Comparison of ENCODE assay signal across 14 cellular contexts in the genomic region with DNA sequence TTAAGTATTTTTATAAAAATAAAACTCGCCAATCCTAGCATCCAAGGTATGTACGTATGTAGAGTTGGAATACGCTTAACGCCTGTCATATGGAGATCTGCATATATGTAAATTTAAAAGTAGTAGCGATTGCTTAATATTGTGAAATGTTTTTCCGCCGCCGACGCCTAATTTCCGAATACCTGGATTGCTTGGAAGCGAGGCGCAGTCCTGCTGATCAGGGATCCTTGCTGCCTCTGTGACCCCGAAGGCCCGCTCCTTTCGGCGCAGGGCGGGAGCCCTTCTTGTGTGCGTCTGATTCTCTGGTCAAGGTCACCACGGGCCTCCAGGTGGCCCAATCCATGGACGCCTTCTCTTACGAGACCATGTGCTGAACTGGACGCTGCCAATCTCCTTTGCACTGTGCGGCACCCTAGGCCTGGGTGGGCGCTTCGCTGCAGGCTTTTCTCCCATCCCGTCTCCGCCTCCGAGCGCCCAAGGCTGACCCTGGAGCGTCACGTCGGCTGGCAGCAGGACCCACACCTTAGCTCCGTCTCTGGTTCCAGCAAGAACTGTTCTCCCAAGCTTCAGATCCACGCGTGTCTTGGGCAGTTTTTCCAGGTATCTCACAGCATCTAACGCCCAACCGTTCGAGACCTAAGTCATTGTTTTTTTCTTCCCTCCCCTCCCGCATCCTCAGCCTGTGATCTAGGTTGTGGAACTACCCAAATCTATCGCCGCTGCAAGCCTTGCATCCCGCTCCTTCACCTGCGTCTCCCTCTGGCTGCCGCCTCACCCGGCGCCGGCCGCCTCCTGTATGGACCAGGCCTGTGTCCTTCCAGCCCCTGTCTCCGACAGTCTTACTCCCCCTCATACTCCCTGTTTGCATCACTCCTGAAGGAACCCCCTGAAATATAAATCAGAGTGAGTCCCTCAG. TPM values are rescaled to one million over a fixed set of nuclear protein-coding genes. Genes with fewer than 3 reads are reported as not detected.
DNase-seq lines count a peak whose midpoint lies in the region; TF ChIP-seq lines count a peak whose summit lies in the region.
"Had no signal": no experiment of that assay in that cellular context is flagged by ENCODE, and none has a peak within 500 bp of the region (broad histone marks: within the 10 kb centered on the region; RNA-seq: fewer than 3 reads in every experiment).

No MANE protein-coding gene starts in this region.

- peaks cover 0 to 13% (median 11%) of the 10 kb centered on the region in 5 donors for H3K9me3 Mint-ChIP-seq in CD8-positive, alpha-beta memory T cell
- H3K9me3 Mint-ChIP-seq in IgD-negative memory B cell (peaks cover 0 to 8% (median 0%) of the 10 kb centered on the region in 3 donors), brain (peaks cover 0 to 20% (median 0%) of the 10 kb centered on the region in 5 experiments), neural progenitor cell (peaks cover 16% of the 10 kb centered on the region)

- H3K9ac ChIP-seq in neural progenitor cell: no peak overlapping the region

- H3K9me3 ChIP-seq in CD8-positive, alpha-beta memory T cell (ENCODE audit: low read length): no peaks in the 10 kb centered on the region
- no peaks in the 10 kb centered on the region for H3K9me3 ChIP-seq in neural progenitor cell (ENCODE audit: low read depth)
- H3K9me3 ChIP-seq: breast epithelium had no signal

- H3K36me3 ChIP-seq in CD8-positive, alpha-beta memory T cell (ENCODE audit: insufficient read depth, low read length): no peaks in the 10 kb centered on the region
- no peaks in the 10 kb centered on the region for H3K36me3 ChIP-seq in neural progenitor cell
- H3K36me3 ChIP-seq: breast epithelium had no signal

- H3K4me3 ChIP-seq in CD8-positive, alpha-beta memory T cell (ENCODE audit: low read length): no peak overlapping the region
- no peak overlapping the region for H3K4me3 ChIP-seq in neural progenitor cell

- H3F3A ChIP-seq in neural progenitor cell (ENCODE audit: low read depth): peaks cover 77% of the 10 kb centered on the region

- H3K36me3 Mint-ChIP-seq in CD8-positive, alpha-beta memory T cell: peaks cover 0 to 35% (median 0%) of the 10 kb centered on the region in 3 donors
- H3K36me3 Mint-ChIP-seq in IgD-negative memory B cell: peaks cover 1% of the 10 kb centered on the region
- H3K36me3 Mint-ChIP-seq in brain: no peaks in the 10 kb centered on the region
- peaks cover 9% of the 10 kb centered on the region for H3K36me3 Mint-ChIP-seq in neural progenitor cell

- peak overlapping the region in 5 of 8 donors; percentile 17 to 100 (median 78) for H3K27ac Mint-ChIP-seq in CD8-positive, alpha-beta memory T cell
- H3K27ac Mint-ChIP-seq in IgD-negative memory B cell (peak overlapping the region; percentile 16 to 100 (median 92)), brain (peak overlapping the region in 2 of 5 experiments; percentile 43 to 77), neural progenitor cell (peak overlapping the region; percentile 79)

- H2AFZ ChIP-seq in neural progenitor cell (replicated peaks): no peak overlapping the region

- no peak overlapping the region for H3K27ac ChIP-seq in CD8-positive, alpha-beta memory T cell (ENCODE audit: low read depth, low read length)
- H3K27ac ChIP-seq in neural progenitor cell: no peak overlapping the region

- H4K20me1 ChIP-seq in neural progenitor cell (ENCODE audit: low read depth): peaks cover 4% of the 10 kb centered on the region

- no peaks in the 10 kb centered on the region for H3K27me3 ChIP-seq in CD8-positive, alpha-beta memory T cell (ENCODE audit: insufficient read depth, low read length, poor library complexity, severe bottlenecking)
- H3K27me3 ChIP-seq in neural progenitor cell: peaks cover 30% of the 10 kb centered on the region
- H3K27me3 ChIP-seq: breast epithelium had no signal

- POLR2A ChIA-PET in CD8-positive, alpha-beta memory T cell (lab: Charles Lee): interaction anchor here (1.0 kb wide), 1 partner anchor 30 kb away, joined by 6 read pairs; no protein-coding TSS in a partner anchor

- no peak for TF ChIP-seq CTCF in brain (conservative IDR thresholded peaks at IDR 0.05)
- TF ChIP-seq CTCF in neural progenitor cell (IDR thresholded peaks at IDR 0.05): no peak

- no peak overlapping the region for H3K4me2 ChIP-seq in neural progenitor cell

- H3K79me2 ChIP-seq in neural progenitor cell (ENCODE audit: low read depth): peaks cover 7% of the 10 kb centered on the region

- peak overlapping the region; percentile 12 to 88 (median 36) for H3K4me3 Mint-ChIP-seq in CD8-positive, alpha-beta memory T cell
- peak overlapping the region; percentile 58 to 82 (median 70) for H3K4me3 Mint-ChIP-seq in IgD-negative memory B cell
- H3K4me3 Mint-ChIP-seq in brain: peak overlapping the region; percentile 71 to 98 (median 78)
- peak overlapping the region; percentile 99 for H3K4me3 Mint-ChIP-seq in neural progenitor cell

- peaks cover 43% of the 10 kb centered on the region for H3K4me1 ChIP-seq in CD8-positive, alpha-beta memory T cell (ENCODE audit: insufficient read depth, low read length)
- peaks cover 5% of the 10 kb centered on the region for H3K4me1 ChIP-seq in neural progenitor cell

- peaks cover 4 to 31% of the 10 kb centered on the region in 2 donors for H3K27me3 Mint-ChIP-seq in CD8-positive, alpha-beta memory T cell
- peaks cover 3% of the 10 kb centered on the region for H3K27me3 Mint-ChIP-seq in IgD-negative memory B cell
- peaks cover 35% of the 10 kb centered on the region for H3K27me3 Mint-ChIP-seq in brain
- H3K27me3 Mint-ChIP-seq in neural progenitor cell (ENCODE audit: insufficient read depth, low read depth): peaks cover 44% of the 10 kb centered on the region

- CTCF ChIA-PET in CD8-positive, alpha-beta memory T cell (lab: Charles Lee): interaction anchor here (1.1 to 2.1 kb wide), 3 partner anchors 9 to 29 kb away, joined by 3 to 8 read pairs (median 3); no protein-coding TSS in a partner anchor

- no peak for DNase-seq in CD8-positive, alpha-beta memory T cell
- no peak for DNase-seq in neural progenitor cell (ENCODE audit: low spot score)
- DNase-seq in activated CD8-positive, alpha-beta memory T cell treated with anti-CD3 and anti-CD28 coated beads for 24 hours: no peak
- DNase-seq in NCI-H1105 (lab: John Stamatoyannopoulos, UW): no peak
- DNase-seq in cerebellar nuclear complex (lab: John Stamatoyannopoulos, UW): no peak
- DNase-seq: activated CD4-positive, CD25-positive, alpha-beta regulatory T cell; activated effector memory CD4-positive, alpha-beta T cell treated with anti-CD3 and anti-CD28 coated beads, Interleukin-2, amount 50 U/mL, for 16 hours; foreskin melanocyte; mesendoderm; NCI-H1417; NCI-H446 treated with DMSO at 0.1 percent for 48 hours had no signal

- H3K4me1 Mint-ChIP-seq in CD8-positive, alpha-beta memory T cell: peaks cover 55 to 71% (median 56%) of the 10 kb centered on the region in 3 donors
- H3K4me1 Mint-ChIP-seq in IgD-negative memory B cell (peaks cover 22 to 28% (median 24%) of the 10 kb centered on the region in 3 donors), brain (peaks cover 52% of the 10 kb centered on the region), neural progenitor cell (peaks cover 38% of the 10 kb centered on the region)

RNA-seq across cellular contexts. Expression of a gene that starts 3.6 kb away (rescaled TPM):
- 10 to 100 TPM; 35.2 to 42.7 TPM for total RNA-seq in CD8-positive, alpha-beta memory T cell
- polyA plus RNA-seq in CD8-positive, alpha-beta memory T cell: 2.2 TPM
- polyA plus RNA-seq in IgD-negative memory B cell (1.3 TPM), brain (ENCODE audit: insufficient read depth, low read depth, low replicate concordance) (33.0 TPM)
- total RNA-seq in neural progenitor cell (ENCODE audit: low replicate concordance): 8.1 and 24.2 TPM in 2 replicates

RNA-seq across cellular contexts. Expression of a gene that starts 14.5 kb away (rescaled TPM):
- total RNA-seq in CD8-positive, alpha-beta memory T cell: 1 to 10 TPM; 2.2 to 2.3 TPM
- 0.74 TPM for polyA plus RNA-seq in CD8-positive, alpha-beta memory T cell
- polyA plus RNA-seq in IgD-negative memory B cell (0.71 TPM), brain (ENCODE audit: insufficient read depth, low read depth, low replicate concordance) (0.22 TPM)
- total RNA-seq in neural progenitor cell (ENCODE audit: low replicate concordance): not detected in 2 replicates

RNA-seq across cellular contexts. Expression of a gene that starts 24.2 kb away (rescaled TPM):
- 1,000 to 10,000 TPM; 2,341 to 2,398 TPM for total RNA-seq in CD8-positive, alpha-beta memory T cell
- 1,821 TPM for polyA plus RNA-seq in CD8-positive, alpha-beta memory T cell
- polyA plus RNA-seq in IgD-negative memory B cell: 2,243 TPM
- 2,812 TPM for polyA plus RNA-seq in brain (ENCODE audit: insufficient read depth, low read depth, low replicate concordance)
- 2,816 and 3,567 TPM in 2 replicates for total RNA-seq in neural progenitor cell (ENCODE audit: low replicate concordance)

RNA-seq across cellular contexts. Expression of a gene that starts 41.4 kb away (rescaled TPM):
- total RNA-seq in CD8-positive, alpha-beta memory T cell: 10 to 100 TPM; 14.1 to 17.1 TPM
- polyA plus RNA-seq in CD8-positive, alpha-beta memory T cell: 46.3 TPM
- polyA plus RNA-seq in IgD-negative memory B cell: 31.6 TPM
- polyA plus RNA-seq in brain (ENCODE audit: insufficient read depth, low read depth, low replicate concordance): 3.1 TPM
- total RNA-seq in neural progenitor cell (ENCODE audit: low replicate concordance): 7.9 and 9.4 TPM in 2 replicates

Comparison
In these comparisons a context has a peak if more than half of its experiments do, and no peak if none do; other contexts are left out.
1. H3K4me3 Mint-ChIP-seq: peak in every context shown above with its lines; median percentile 99 in neural progenitor cell; 78 in brain; 70 in IgD-negative memory B cell; 36 in CD8-positive, alpha-beta memory T cell.
2. RNA of a gene that starts 3.6 kb away (polyA plus RNA-seq): 33.0 TPM in brain (single experiment); 2.2 TPM in CD8-positive, alpha-beta memory T cell (single experiment) and 1.3 TPM in IgD-negative memory B cell (single experiment); every median in the first group is over 10 times any median in the second.